ENCODE assay signal across 8 cellular contexts in genomic region chr2:24919977-24920812, GRCh38. TPM values are rescaled to one million over a fixed set of nuclear protein-coding genes. Genes with fewer than 3 reads are reported as not detected.
DNase-seq lines count a peak whose midpoint lies in the region; ATAC-seq and TF ChIP-seq lines count a peak whose summit lies in the region.

ADCY3 (minus strand) TSS chr2:24920237; CDS start chr2:24918987, 1,250 bp downstream.

- H3K36me3 Mint-ChIP-seq in activated naive CD4-positive, alpha-beta T cell treated with anti-CD3 and anti-CD28 coated beads, Interleukin-2, amount 10 ng/mL, durations not matched to agents 7 days and 5 days, result peaks cover 16% of the 10 kb centered on the region
- H3K36me3 Mint-ChIP-seq in type B pancreatic cell, result peaks cover 7% of the 10 kb centered on the region

- peak; percentile 55 for ATAC-seq in GM18867 (IDR thresholded peaks at IDR 0.05; ENCODE audit: unreplicated experiment)
- ATAC-seq in HG03097 (IDR thresholded peaks at IDR 0.05; ENCODE audit: low FRiP score, unreplicated experiment), result peak; percentile 61
- peak; percentile 85 for ATAC-seq in omental fat pad (ENCODE audit: low FRiP score)

- H3K4me3 Mint-ChIP-seq in activated naive CD4-positive, alpha-beta T cell treated with anti-CD3 and anti-CD28 coated beads, Interleukin-2, amount 10 ng/mL, durations not matched to agents 7 days and 5 days, result peak within 1 kb of the TSS; percentile 98
- peak within 1 kb of the TSS; percentile 90 for H3K4me3 Mint-ChIP-seq in type B pancreatic cell

- peak within 1 kb of the TSS; percentile 62 for H3K4me3 ChIP-seq in AG04449 (ENCODE audit: low read depth, low read length)

- H3K4me1 Mint-ChIP-seq in activated naive CD4-positive, alpha-beta T cell treated with anti-CD3 and anti-CD28 coated beads, Interleukin-2, amount 10 ng/mL, durations not matched to agents 7 days and 5 days, result peaks cover 32% of the 10 kb centered on the region
- H3K4me1 Mint-ChIP-seq in type B pancreatic cell (ENCODE audit: unreplicated experiment), result peaks cover 20% of the 10 kb centered on the region

- no peak for DNase-seq in AG04449 (ENCODE audit: low read depth, low spot score)
- peak; percentile 50 for DNase-seq in RWPE1 (ENCODE audit: low spot score)
- peak; percentile 76 for DNase-seq in activated naive CD4-positive, alpha-beta T cell treated with anti-CD3 and anti-CD28 coated beads, Interleukin-2, amount 10 ng/mL, durations not matched to agents 7 days and 5 days
- DNase-seq in globus pallidus (ENCODE audit: low spot score), result peak; percentile 63
- DNase-seq in omental fat pad (ENCODE audit: low spot score), result no peak
- no peak for DNase-seq in type B pancreatic cell (ENCODE audit: extremely low spot score, unreplicated experiment)

- CTCF ChIA-PET in AG04449 (lab: Yijun Ruan, JAX) (no interaction called here), RWPE1 (lab: Yijun Ruan, JAX) (interaction anchor here (0.6 kb wide), 2 partner anchors 127 to 246 kb away, joined by 3 to 4 read pairs; partner anchors contain the start of genes CENPO and PTRHD1)
- CTCF ChIA-PET in activated naive CD4-positive, alpha-beta T cell treated with anti-CD3 and anti-CD28 coated beads, Interleukin-2, amount 10 ng/mL, durations not matched to agents 7 days and 5 days (lab: Charles Lee), result no interaction called here

- peak within 1 kb of the TSS; percentile 89 for H3K27ac Mint-ChIP-seq in activated naive CD4-positive, alpha-beta T cell treated with anti-CD3 and anti-CD28 coated beads, Interleukin-2, amount 10 ng/mL, durations not matched to agents 7 days and 5 days
- H3K27ac Mint-ChIP-seq in type B pancreatic cell, result peak within 1 kb of the TSS; percentile 87

- peak within 1 kb of the TSS; percentile 78 for H3K27ac ChIP-seq in RWPE1

- peaks cover 23% of the 10 kb centered on the region for H3K27me3 Mint-ChIP-seq in activated naive CD4-positive, alpha-beta T cell treated with anti-CD3 and anti-CD28 coated beads, Interleukin-2, amount 10 ng/mL, durations not matched to agents 7 days and 5 days
- peaks cover 14% of the 10 kb centered on the region for H3K27me3 Mint-ChIP-seq in type B pancreatic cell

- H3K9me3 Mint-ChIP-seq in activated naive CD4-positive, alpha-beta T cell treated with anti-CD3 and anti-CD28 coated beads, Interleukin-2, amount 10 ng/mL, durations not matched to agents 7 days and 5 days, result no peaks in the 10 kb centered on the region
- H3K9me3 Mint-ChIP-seq in type B pancreatic cell, result no peaks in the 10 kb centered on the region

- TF ChIP-seq CTCF in AG04449 (IDR thresholded peaks at IDR 0.05; ENCODE audit: insufficient read depth, low read length, missing control alignments), result no peak
- no peak for TF ChIP-seq CTCF in RWPE1 (conservative IDR thresholded peaks at IDR 0.05; ENCODE audit: low read depth)
- no peak for TF ChIP-seq CTCF in omental fat pad (IDR thresholded peaks at IDR 0.05)
- no peak for TF ChIP-seq CTCF in type B pancreatic cell (conservative IDR thresholded peaks at IDR 0.05)

- POLR2A ChIA-PET in AG04449 (lab: Yijun Ruan, JAX), result no interaction called here
- POLR2A ChIA-PET in RWPE1 (lab: Yijun Ruan, JAX; ENCODE audit: low non-redundant PET), result no interaction called here

RNA-seq across cellular contexts. Expression of gene ADCY3, which starts in this region (rescaled TPM):
- 100 to 1,000 TPM in 1 of 4 donors, 10 to 100 TPM in 3; 74.5 to 116 (median 95.1) TPM for total RNA-seq in omental fat pad
- total RNA-seq in type B pancreatic cell (ENCODE audit: low replicate concordance), result 22.1 and 46.2 TPM in 2 replicates

Comparison
In these comparisons a context has a peak if more than half of its experiments do, and no peak if none do; other contexts are left out.
1. DNase-seq: peak in RWPE1 (single experiment), activated naive CD4-positive, alpha-beta T cell treated with anti-CD3 and anti-CD28 coated beads, Interleukin-2, amount 10 ng/mL, durations not matched to agents 7 days and 5 days (single experiment) and globus pallidus (single experiment); none in AG04449 (single experiment), omental fat pad (single experiment) and type B pancreatic cell (single experiment).
2. Peak in every context shown above with its lines, with median percentiles within 50 percentile points of each other: ATAC-seq.